ENCODE assay signal across 7 cellular contexts in the genomic region with DNA sequence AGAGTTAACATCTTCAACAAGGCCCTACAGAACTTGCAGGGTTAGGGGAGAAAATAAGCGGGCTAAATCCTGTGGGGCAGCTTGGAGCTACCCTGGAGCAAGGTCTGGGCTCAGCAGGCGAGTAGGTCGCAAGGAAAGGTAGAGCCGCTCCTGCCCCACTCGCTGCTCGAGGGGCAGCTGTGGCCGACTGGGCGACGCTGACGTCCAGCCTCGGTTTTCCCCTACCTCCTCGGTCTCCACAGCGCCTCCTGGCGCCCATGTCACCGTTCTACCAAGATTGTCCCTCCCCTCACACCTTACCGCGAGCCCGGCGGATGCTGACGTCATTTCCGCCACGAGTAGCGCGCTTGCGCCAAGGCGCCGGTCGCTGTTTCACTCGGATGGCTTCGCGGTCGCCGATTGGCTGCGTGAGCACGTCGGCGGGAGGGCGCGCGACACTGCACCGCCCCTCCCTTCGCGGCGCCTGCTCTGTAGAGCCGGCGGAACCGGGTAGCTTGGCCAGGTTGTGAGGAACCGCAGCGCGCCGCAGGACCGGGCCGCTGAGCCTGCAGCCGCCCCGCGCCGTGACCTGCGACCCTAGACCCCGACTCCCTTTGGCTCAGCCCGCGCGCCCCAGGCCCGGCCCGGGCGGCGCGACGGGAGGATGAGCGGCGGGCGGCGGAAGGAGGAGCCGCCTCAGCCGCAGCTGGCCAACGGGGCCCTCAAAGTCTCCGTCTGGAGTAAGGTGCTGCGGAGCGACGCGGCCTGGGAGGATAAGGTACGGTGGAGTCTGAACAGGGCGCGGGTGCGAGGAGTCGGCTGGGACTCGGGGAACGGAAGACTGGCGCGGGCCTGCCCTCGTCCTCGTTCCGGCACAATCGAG.
DNase-seq lines count a peak whose midpoint lies in the region; ATAC-seq and TF ChIP-seq lines count a peak whose summit lies in the region.

TSS of gene RAB5IF (plus strand) at position 471 of the 862 bp plus-strand sequence. CDS start at position 644, 173 bp downstream.

- DNase-seq in NCI-H2029 (lab: John Stamatoyannopoulos, UW) (peak; percentile 98), T-helper 9 cell (peak; percentile 99), astrocyte of the hippocampus (ENCODE audit: low read depth, low spot score) (peak; percentile 100), hippocampal formation (lab: John Stamatoyannopoulos, UW) (peak; percentile 96 to 97), retinal pigment epithelial cell (ENCODE audit: low read depth) (peak; percentile 93)

- peak; percentile 91 for TF ChIP-seq CTCF in retinal pigment epithelial cell (conservative IDR thresholded peaks at IDR 0.05; ENCODE audit: low read depth, low read length)

- ATAC-seq in GM18502 (IDR thresholded peaks at IDR 0.05; ENCODE audit: poor library complexity, unreplicated experiment) (peak; percentile 86), HG02973 (IDR thresholded peaks at IDR 0.05; ENCODE audit: unreplicated experiment) (peak; percentile 75)

- peak within 1 kb of the TSS; percentile 98 for H3K4me3 ChIP-seq in retinal pigment epithelial cell (ENCODE audit: low read length)

Comparison
In these comparisons a context has a peak if more than half of its experiments do, and no peak if none do; other contexts are left out.
1. Peak in every context shown above with its lines: DNase-seq, ATAC-seq and H3K4me3 ChIP-seq.